Comparison of ENCODE assay signal across 14 cellular contexts in genomic region chr5:127418378-127418777, GRCh38.
DNase-seq lines count a peak whose midpoint lies in the region; ATAC-seq and TF ChIP-seq lines count a peak whose summit lies in the region.
"Had no signal": no experiment of that assay in that cellular context is flagged by ENCODE, and none has a peak within 500 bp of the region (broad histone marks: within the 10 kb centered on the region; RNA-seq: fewer than 3 reads in every experiment).

No MANE protein-coding gene starts in this region.

- no peaks in the 10 kb centered on the region for H3K36me3 ChIP-seq in gastrocnemius medialis

- no peak overlapping the region for H3K4me3 ChIP-seq in gastrocnemius medialis

- H3K4me1 Mint-ChIP-seq in brain: peaks cover 65% of the 10 kb centered on the region
- H3K4me1 Mint-ChIP-seq: H9 had no signal

- ATAC-seq in left ventricle myocardium superior (peak; percentile 45), gastrocnemius medialis (peak; percentile 68 to 70), GM18873 (IDR thresholded peaks at IDR 0.05; ENCODE audit: low FRiP score, unreplicated experiment) (no peak)

- in situ Hi-C loops in gastrocnemius medialis (cut with MboI; ENCODE audit: low sequenced_read_pairs in 4 of 4): loop anchor here in 1 of 4 donors (5.0 kb wide), 1 partner anchor 126 kb away; the partner anchor contains the start of gene MEGF10

- intact Hi-C loops in left ventricle myocardium superior (cut with micrococcal nuclease): no loop called here
- intact Hi-C loops in cardiac septum (cut with DNase I): no loop called here
- intact Hi-C loops in gastrocnemius medialis (cut with DNase I; ENCODE audit: low total_unique reads): loop anchor here (2.0 kb wide), 1 partner anchor 128 kb away; the partner anchor contains the start of gene MEGF10

- H3K9me3 ChIP-seq in gastrocnemius medialis: no peaks in the 10 kb centered on the region

- peak overlapping the region in 3 of 5 experiments; percentile 4 to 48 (median 18) for H3K27ac Mint-ChIP-seq in brain
- H3K27ac Mint-ChIP-seq: B cell; CD4-positive, alpha-beta T cell; H9 had no signal

- H3K27me3 Mint-ChIP-seq in brain: peaks cover 3% of the 10 kb centered on the region

- no peak overlapping the region for H3K4me3 Mint-ChIP-seq in brain
- H3K4me3 Mint-ChIP-seq: B cell; CD4-positive, alpha-beta T cell; H9 had no signal

- H3K4me1 ChIP-seq in gastrocnemius medialis: peaks cover 17 to 21% of the 10 kb centered on the region in 2 donors

- peak overlapping the region in 3 of 4 donors; percentile 9 to 58 (median 42) for H3K27ac ChIP-seq in gastrocnemius medialis

- H3K9me3 Mint-ChIP-seq in brain: peaks cover 0 to 6% (median 0%) of the 10 kb centered on the region in 5 experiments
- H3K9me3 Mint-ChIP-seq: CD4-positive, alpha-beta T cell; H9 had no signal

- H3K36me3 Mint-ChIP-seq in brain: peaks cover 44% of the 10 kb centered on the region

- no peak for TF ChIP-seq CTCF in brain (conservative IDR thresholded peaks at IDR 0.05)
- TF ChIP-seq CTCF in gastrocnemius medialis (IDR thresholded peaks at IDR 0.05 in 4 of 5, conservative IDR thresholded peaks at IDR 0.05 in 1 of 5): no peak

- DNase-seq in left ventricle myocardium superior (no peak), cardiac septum (ENCODE audit: low spot score) (no peak), gastrocnemius medialis (no peak), HuH-7.5 (ENCODE audit: low spot score) (no peak), D341Med (ENCODE audit: low spot score) (no peak)
- DNase-seq: C1 segment of cervical spinal cord; Calu3; CD4-positive, alpha-beta T cell; DMS79; GOT3; H9 had no signal

- no peaks in the 10 kb centered on the region for H3K27me3 ChIP-seq in gastrocnemius medialis

- no peak for TF ChIP-seq POLR2A in gastrocnemius medialis (IDR thresholded peaks at IDR 0.05)
